ENCODE assay signal across 13 cellular contexts in genomic region chr6:28357036-28357435, GRCh38. TPM values are rescaled to one million over a fixed set of nuclear protein-coding genes. Genes with fewer than 3 reads are reported as not detected.
DNase-seq lines count a peak whose midpoint lies in the region; ATAC-seq and TF ChIP-seq lines count a peak whose summit lies in the region.
"Had no signal": no experiment of that assay in that cellular context is flagged by ENCODE, and none has a peak within 500 bp of the region (broad histone marks: within the 10 kb centered on the region; RNA-seq: fewer than 3 reads in every experiment).

No MANE protein-coding gene starts in this region.

- H3K27me3 ChIP-seq in HL-60 (ENCODE audit: insufficient read depth, poor library complexity, severe bottlenecking) = no peaks in the 10 kb centered on the region

- H3K4me3 ChIP-seq in HL-60 (replicated peaks; ENCODE audit: insufficient read depth, low read length) (no peak overlapping the region), fibroblast of mammary gland (ENCODE audit: control insufficient read depth, low read depth, low read length) (no peak overlapping the region)

- no peak overlapping the region for H3K4me3 Mint-ChIP-seq in stimulated activated effector memory CD8-positive, alpha-beta T cell treated with anti-CD3 and anti-CD28 coated beads, Interleukin-12 subunit alpha, Interleukin-12 subunit beta, amount 100 ng/mL, for 72 hours
- H3K4me3 Mint-ChIP-seq in glutamatergic neuron (ENCODE audit: unreplicated experiment) = no peak overlapping the region

- H3K4me1 Mint-ChIP-seq in stimulated activated effector memory CD8-positive, alpha-beta T cell treated with anti-CD3 and anti-CD28 coated beads, Interleukin-12 subunit alpha, Interleukin-12 subunit beta, amount 100 ng/mL, for 72 hours = peaks cover 17% of the 10 kb centered on the region
- peaks cover 7% of the 10 kb centered on the region for H3K4me1 Mint-ChIP-seq in glutamatergic neuron (ENCODE audit: low read depth, unreplicated experiment)

- H3K27ac ChIP-seq in HL-60 (replicated peaks) = peak overlapping the region; percentile 80; the same call in 1 of the 2 replicates

- ATAC-seq in stimulated activated effector memory CD8-positive, alpha-beta T cell treated with anti-CD3 and anti-CD28 coated beads, Interleukin-12 subunit alpha, Interleukin-12 subunit beta, amount 100 ng/mL, for 72 hours = no peak

- no peaks in the 10 kb centered on the region for H3K36me3 Mint-ChIP-seq in stimulated activated effector memory CD8-positive, alpha-beta T cell treated with anti-CD3 and anti-CD28 coated beads, Interleukin-12 subunit alpha, Interleukin-12 subunit beta, amount 100 ng/mL, for 72 hours
- no peaks in the 10 kb centered on the region for H3K36me3 Mint-ChIP-seq in glutamatergic neuron (ENCODE audit: unreplicated experiment)

- no peaks in the 10 kb centered on the region for H3K27me3 Mint-ChIP-seq in glutamatergic neuron (ENCODE audit: unreplicated experiment)

- H3K27ac Mint-ChIP-seq in stimulated activated effector memory CD8-positive, alpha-beta T cell treated with anti-CD3 and anti-CD28 coated beads, Interleukin-12 subunit alpha, Interleukin-12 subunit beta, amount 100 ng/mL, for 72 hours = peak overlapping the region; percentile 84
- no peak overlapping the region for H3K27ac Mint-ChIP-seq in glutamatergic neuron (ENCODE audit: unreplicated experiment)

- no peaks in the 10 kb centered on the region for H3K9me3 Mint-ChIP-seq in stimulated activated effector memory CD8-positive, alpha-beta T cell treated with anti-CD3 and anti-CD28 coated beads, Interleukin-12 subunit alpha, Interleukin-12 subunit beta, amount 100 ng/mL, for 72 hours
- peaks cover 1% of the 10 kb centered on the region for H3K9me3 Mint-ChIP-seq in glutamatergic neuron (ENCODE audit: unreplicated experiment)
- H3K9me3 Mint-ChIP-seq: CD14-positive monocyte had no signal

- TF ChIP-seq CTCF in HL-60 (IDR thresholded peaks at IDR 0.05; ENCODE audit: insufficient read depth, low read length) (no peak), fibroblast of mammary gland (conservative IDR thresholded peaks at IDR 0.05; ENCODE audit: control insufficient read depth, insufficient read depth, low read depth, low read length) (no peak), glutamatergic neuron (IDR thresholded peaks at IDR 0.05; ENCODE audit: partially characterized antibody, unreplicated experiment) (no peak)

- DNase-seq in HL-60 (ENCODE audit: low read depth in 1 of 2, low spot score in 1 of 2) = no peak
- DNase-seq in amniotic epithelial cell (ENCODE audit: low read depth) = peak; percentile 59
- peak; percentile 7 for DNase-seq in fibroblast of mammary gland (ENCODE audit: low read depth)
- DNase-seq in stimulated activated effector memory CD8-positive, alpha-beta T cell treated with anti-CD3 and anti-CD28 coated beads, Interleukin-12 subunit alpha, Interleukin-12 subunit beta, amount 100 ng/mL, for 72 hours (ENCODE audit: low spot score in 2 of 2) = no peak
- no peak for DNase-seq in NCI-H526 (lab: John Stamatoyannopoulos, UW)
- DNase-seq in glutamatergic neuron = no peak
- DNase-seq in activated T-cell treated with anti-CD3 and anti-CD28 coated beads for 4 hours = no peak
- DNase-seq: activated CD4-positive, alpha-beta T cell treated with anti-CD3 and anti-CD28 coated beads, Interleukin-2, amount 50 U/mL, for 1 hour; activated T-cell treated with anti-CD3 and anti-CD28 coated beads, Interleukin-2, amount 50 U/mL, for 48 hours; MM.1S; NCI-H2029 treated with DMSO at 0.1 percent for 48 hours; T-helper 9 cell had no signal

RNA-seq across cellular contexts. Expression of gene ZKSCAN3, which starts 7.3 kb away (rescaled TPM):
- 16.0 TPM for total RNA-seq in glutamatergic neuron (ENCODE audit: unreplicated experiment)

RNA-seq across cellular contexts. Expression of gene ZSCAN31, which starts 21.1 kb away (rescaled TPM):
- 6.9 TPM for total RNA-seq in glutamatergic neuron (ENCODE audit: unreplicated experiment)

RNA-seq across cellular contexts. Expression of gene ZSCAN12, which starts 42.5 kb away (rescaled TPM):
- total RNA-seq in glutamatergic neuron (ENCODE audit: unreplicated experiment) = 16.7 TPM

Comparison
In these comparisons a context has a peak if more than half of its experiments do, and no peak if none do; other contexts are left out.
1. DNase-seq: peak in amniotic epithelial cell (single experiment) and fibroblast of mammary gland (single experiment); none in HL-60 (0 of 2), stimulated activated effector memory CD8-positive, alpha-beta T cell treated with anti-CD3 and anti-CD28 coated beads, Interleukin-12 subunit alpha, Interleukin-12 subunit beta, amount 100 ng/mL, for 72 hours (0 of 2), NCI-H526 (0 of 2), glutamatergic neuron (single experiment) and activated T-cell treated with anti-CD3 and anti-CD28 coated beads for 4 hours (single experiment).